Comparison of ENCODE assay signal across 1 cellular context in the genomic region with DNA sequence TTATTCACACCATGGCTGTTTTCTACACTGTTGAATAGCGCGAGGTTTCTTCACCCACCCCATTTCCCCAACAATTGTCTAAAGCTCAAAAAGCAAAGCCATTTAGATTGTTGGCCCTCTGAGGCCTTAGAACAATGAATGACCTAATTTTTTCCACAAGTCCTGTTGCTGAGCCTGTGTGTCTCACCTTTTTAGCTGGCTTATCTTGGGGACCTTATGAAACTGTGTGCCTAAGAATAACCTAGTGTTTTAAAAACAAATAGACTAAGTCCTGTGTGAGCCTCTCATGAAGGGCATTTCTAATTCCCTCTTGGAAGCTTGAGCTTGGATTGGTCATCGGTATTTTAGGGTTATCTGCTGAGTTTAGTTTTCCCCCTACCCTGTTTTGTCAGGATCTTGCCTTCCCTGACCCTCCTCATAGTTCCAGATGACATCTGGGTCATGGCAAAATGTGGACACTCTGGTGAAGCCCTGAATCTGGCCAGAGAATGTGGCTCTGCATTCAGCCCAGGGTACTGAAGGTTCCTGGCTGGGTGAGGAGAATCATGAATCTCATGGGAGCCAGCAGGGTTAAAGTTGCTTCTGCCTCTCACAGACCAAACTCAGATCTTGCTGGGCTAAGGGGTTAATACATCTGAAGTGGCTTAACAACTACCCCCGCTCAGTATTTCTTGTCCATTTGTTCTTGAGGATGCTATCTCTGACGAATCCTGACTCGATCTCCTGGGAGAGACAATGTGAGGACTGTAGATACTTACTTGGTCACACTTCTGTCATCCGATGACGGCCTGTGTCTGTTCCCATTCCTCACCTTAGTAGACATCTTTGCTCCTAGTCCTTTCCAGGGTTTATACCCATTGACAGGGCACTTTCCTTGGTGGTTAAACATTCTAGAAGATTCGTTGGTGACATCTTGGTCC.
TF ChIP-seq lines count a peak whose summit lies in the region.

No MANE protein-coding gene starts in this region.

TF ChIP-seq in HepG2, 621 proteins besides CTCF, POLR2A, EP300 and RAD21 (continued from another document and continues in another):
- TF ChIP-seq REXO4 (CRISPR knock-in tag; IDR thresholded peaks at IDR 0.05; ENCODE audit: borderline replicate concordance): no peak
- 0 out of 2 replicates have a peak, but pooled peaks have one; percentile 36 for TF ChIP-seq IRX3 (CRISPR knock-in tag; IDR thresholded peaks at IDR 0.05; ENCODE audit: borderline replicate concordance, low read depth)
- TF ChIP-seq MXD4 (CRISPR knock-in tag; IDR thresholded peaks at IDR 0.05): no peak
- no peak for TF ChIP-seq ZNF17 (CRISPR knock-in tag; IDR thresholded peaks at IDR 0.05)
- no peak for TF ChIP-seq SP5 (CRISPR knock-in tag; IDR thresholded peaks at IDR 0.05; ENCODE audit: borderline replicate concordance, low read depth)
- TF ChIP-seq, protein P1, sequence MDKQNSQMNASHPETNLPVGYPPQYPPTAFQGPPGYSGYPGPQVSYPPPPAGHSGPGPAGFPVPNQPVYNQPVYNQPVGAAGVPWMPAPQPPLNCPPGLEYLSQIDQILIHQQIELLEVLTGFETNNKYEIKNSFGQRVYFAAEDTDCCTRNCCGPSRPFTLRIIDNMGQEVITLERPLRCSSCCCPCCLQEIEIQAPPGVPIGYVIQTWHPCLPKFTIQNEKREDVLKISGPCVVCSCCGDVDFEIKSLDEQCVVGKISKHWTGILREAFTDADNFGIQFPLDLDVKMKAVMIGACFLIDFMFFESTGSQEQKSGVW (CRISPR knock-in tag; IDR thresholded peaks at IDR 0.05; ENCODE audit: borderline replicate concordance): no peak
- 0 out of 2 replicates have a peak, but pooled peaks have one; percentile 17 for TF ChIP-seq SIX4 (CRISPR knock-in tag; IDR thresholded peaks at IDR 0.05)
- TF ChIP-seq ZNF331 (CRISPR knock-in tag; IDR thresholded peaks at IDR 0.05): peak; percentile 58; the same call in 1 of the 2 replicates
- TF ChIP-seq ZNF550 (CRISPR knock-in tag; IDR thresholded peaks at IDR 0.05; ENCODE audit: borderline replicate concordance): no peak
- no peak for TF ChIP-seq FOSL1 (CRISPR knock-in tag; IDR thresholded peaks at IDR 0.05; ENCODE audit: borderline replicate concordance)
- TF ChIP-seq ELF4 (CRISPR knock-in tag; IDR thresholded peaks at IDR 0.05; ENCODE audit: borderline replicate concordance): no peak
- peak; percentile 57 for TF ChIP-seq HDAC1 (CRISPR knock-in tag; IDR thresholded peaks at IDR 0.05)
- TF ChIP-seq FOXK2 (IDR thresholded peaks at IDR 0.05): no peak
- 0 out of 2 replicates have a peak, but pooled peaks have one; percentile 14 for TF ChIP-seq ZSCAN31 (CRISPR knock-in tag; IDR thresholded peaks at IDR 0.05; ENCODE audit: low read depth)
- TF ChIP-seq BATF2 (CRISPR knock-in tag; IDR thresholded peaks at IDR 0.05): no peak
- TF ChIP-seq ZNF615 (CRISPR knock-in tag; IDR thresholded peaks at IDR 0.05; ENCODE audit: borderline replicate concordance): no peak
- TF ChIP-seq NFYB (CRISPR knock-in tag; IDR thresholded peaks at IDR 0.05): no peak
- peak; percentile 65 for TF ChIP-seq ZGPAT (CRISPR knock-in tag; IDR thresholded peaks at IDR 0.05)
- TF ChIP-seq, protein P2, sequence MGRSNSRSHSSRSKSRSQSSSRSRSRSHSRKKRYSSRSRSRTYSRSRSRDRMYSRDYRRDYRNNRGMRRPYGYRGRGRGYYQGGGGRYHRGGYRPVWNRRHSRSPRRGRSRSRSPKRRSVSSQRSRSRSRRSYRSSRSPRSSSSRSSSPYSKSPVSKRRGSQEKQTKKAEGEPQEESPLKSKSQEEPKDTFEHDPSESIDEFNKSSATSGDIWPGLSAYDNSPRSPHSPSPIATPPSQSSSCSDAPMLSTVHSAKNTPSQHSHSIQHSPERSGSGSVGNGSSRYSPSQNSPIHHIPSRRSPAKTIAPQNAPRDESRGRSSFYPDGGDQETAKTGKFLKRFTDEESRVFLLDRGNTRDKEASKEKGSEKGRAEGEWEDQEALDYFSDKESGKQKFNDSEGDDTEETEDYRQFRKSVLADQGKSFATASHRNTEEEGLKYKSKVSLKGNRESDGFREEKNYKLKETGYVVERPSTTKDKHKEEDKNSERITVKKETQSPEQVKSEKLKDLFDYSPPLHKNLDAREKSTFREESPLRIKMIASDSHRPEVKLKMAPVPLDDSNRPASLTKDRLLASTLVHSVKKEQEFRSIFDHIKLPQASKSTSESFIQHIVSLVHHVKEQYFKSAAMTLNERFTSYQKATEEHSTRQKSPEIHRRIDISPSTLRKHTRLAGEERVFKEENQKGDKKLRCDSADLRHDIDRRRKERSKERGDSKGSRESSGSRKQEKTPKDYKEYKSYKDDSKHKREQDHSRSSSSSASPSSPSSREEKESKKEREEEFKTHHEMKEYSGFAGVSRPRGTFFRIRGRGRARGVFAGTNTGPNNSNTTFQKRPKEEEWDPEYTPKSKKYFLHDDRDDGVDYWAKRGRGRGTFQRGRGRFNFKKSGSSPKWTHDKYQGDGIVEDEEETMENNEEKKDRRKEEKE (IDR thresholded peaks at IDR 0.05): no peak
- TF ChIP-seq KMT2A (CRISPR knock-in tag; IDR thresholded peaks at IDR 0.05): peak; percentile 38; the same call in 1 of the 2 replicates
- TF ChIP-seq RBFOX2 (IDR thresholded peaks at IDR 0.05; ENCODE audit: low read depth, low read length): no peak
- TF ChIP-seq ZKSCAN8 (CRISPR knock-in tag; IDR thresholded peaks at IDR 0.05; ENCODE audit: borderline replicate concordance): peak; percentile 40; the same call in 1 of the 2 replicates
- TF ChIP-seq RFXANK (CRISPR knock-in tag; IDR thresholded peaks at IDR 0.05): no peak
- no peak for TF ChIP-seq NFIB (CRISPR knock-in tag; IDR thresholded peaks at IDR 0.05; ENCODE audit: borderline replicate concordance)
- no peak for TF ChIP-seq THYN1 (CRISPR knock-in tag; IDR thresholded peaks at IDR 0.05; ENCODE audit: borderline replicate concordance, low read depth)
- TF ChIP-seq, protein P3, sequence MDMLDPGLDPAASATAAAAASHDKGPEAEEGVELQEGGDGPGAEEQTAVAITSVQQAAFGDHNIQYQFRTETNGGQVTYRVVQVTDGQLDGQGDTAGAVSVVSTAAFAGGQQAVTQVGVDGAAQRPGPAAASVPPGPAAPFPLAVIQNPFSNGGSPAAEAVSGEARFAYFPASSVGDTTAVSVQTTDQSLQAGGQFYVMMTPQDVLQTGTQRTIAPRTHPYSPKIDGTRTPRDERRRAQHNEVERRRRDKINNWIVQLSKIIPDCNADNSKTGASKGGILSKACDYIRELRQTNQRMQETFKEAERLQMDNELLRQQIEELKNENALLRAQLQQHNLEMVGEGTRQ (IDR thresholded peaks at IDR 0.05; ENCODE audit: low read depth, low read length): no peak
- TF ChIP-seq, protein P3 (CRISPR knock-in tag; IDR thresholded peaks at IDR 0.05; ENCODE audit: borderline replicate concordance): no peak
- no peak for TF ChIP-seq ZMAT3 (CRISPR knock-in tag; conservative IDR thresholded peaks at IDR 0.05)
- no peak for TF ChIP-seq HNRNPL (IDR thresholded peaks at IDR 0.05; ENCODE audit: low read depth, low read length)
- no peak for TF ChIP-seq HNF4G (IDR thresholded peaks at IDR 0.05; ENCODE audit: borderline replicate concordance, low read depth, low read length)
- TF ChIP-seq HNF4G (CRISPR knock-in tag; IDR thresholded peaks at IDR 0.05; ENCODE audit: borderline replicate concordance, low read depth): 0 out of 2 replicates have a peak, but pooled peaks have one; percentile 17
- TF ChIP-seq ZNF547 (CRISPR knock-in tag; IDR thresholded peaks at IDR 0.05): peak; percentile 76; the same call in 1 of the 2 replicates
- TF ChIP-seq FOXC1 (CRISPR knock-in tag; IDR thresholded peaks at IDR 0.05; ENCODE audit: borderline replicate concordance): peak; percentile 48; the same call in 1 of the 2 replicates
- no peak for TF ChIP-seq ZNF335 (CRISPR knock-in tag; IDR thresholded peaks at IDR 0.05)
- TF ChIP-seq ZNF605 (CRISPR knock-in tag; IDR thresholded peaks at IDR 0.05): no peak
- TF ChIP-seq PAWR (CRISPR knock-in tag; IDR thresholded peaks at IDR 0.05; ENCODE audit: borderline replicate concordance): no peak
- TF ChIP-seq KLF6 (CRISPR knock-in tag; IDR thresholded peaks at IDR 0.05): no peak
- 0 out of 2 replicates have a peak, but pooled peaks have one; percentile 56 for TF ChIP-seq REPIN1 (CRISPR knock-in tag; IDR thresholded peaks at IDR 0.05; ENCODE audit: borderline replicate concordance, low read depth)
- peak; percentile 20; the same call in 1 of the 2 replicates for TF ChIP-seq ZFY (CRISPR knock-in tag; IDR thresholded peaks at IDR 0.05)
- no peak for TF ChIP-seq ZNF557 (CRISPR knock-in tag; IDR thresholded peaks at IDR 0.05)
- peak; percentile 76; the same call in 1 of the 2 replicates for TF ChIP-seq RCOR2 (CRISPR knock-in tag; IDR thresholded peaks at IDR 0.05)
- peak; percentile 24; the same call in 1 of the 2 replicates for TF ChIP-seq ETV5 (CRISPR knock-in tag; IDR thresholded peaks at IDR 0.05; ENCODE audit: borderline replicate concordance)
- TF ChIP-seq ZNF121 (CRISPR knock-in tag; IDR thresholded peaks at IDR 0.05): no peak
- TF ChIP-seq TBX2 (CRISPR knock-in tag; IDR thresholded peaks at IDR 0.05; ENCODE audit: borderline replicate concordance): peak; percentile 98
- no peak for TF ChIP-seq PBX3 (CRISPR knock-in tag; IDR thresholded peaks at IDR 0.05; ENCODE audit: borderline replicate concordance)
- no peak for TF ChIP-seq ZNF124 (CRISPR knock-in tag; IDR thresholded peaks at IDR 0.05)
- TF ChIP-seq, protein P4, sequence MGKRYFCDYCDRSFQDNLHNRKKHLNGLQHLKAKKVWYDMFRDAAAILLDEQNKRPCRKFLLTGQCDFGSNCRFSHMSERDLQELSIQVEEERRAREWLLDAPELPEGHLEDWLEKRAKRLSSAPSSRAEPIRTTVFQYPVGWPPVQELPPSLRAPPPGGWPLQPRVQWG (CRISPR knock-in tag; IDR thresholded peaks at IDR 0.05; ENCODE audit: borderline replicate concordance, low read depth): no peak
- TF ChIP-seq SMYD3 (CRISPR knock-in tag; IDR thresholded peaks at IDR 0.05): peak; percentile 78; the same call in 1 of the 2 replicates
- no peak for TF ChIP-seq ZNF761 (CRISPR knock-in tag; conservative IDR thresholded peaks at IDR 0.05)
- TF ChIP-seq ZMYM4 (CRISPR knock-in tag; IDR thresholded peaks at IDR 0.05): peak; percentile 69
- TF ChIP-seq ISL2 (CRISPR knock-in tag; IDR thresholded peaks at IDR 0.05): peak; percentile 91
- no peak for TF ChIP-seq RNF219 (CRISPR knock-in tag; IDR thresholded peaks at IDR 0.05)
- TF ChIP-seq, protein P5, sequence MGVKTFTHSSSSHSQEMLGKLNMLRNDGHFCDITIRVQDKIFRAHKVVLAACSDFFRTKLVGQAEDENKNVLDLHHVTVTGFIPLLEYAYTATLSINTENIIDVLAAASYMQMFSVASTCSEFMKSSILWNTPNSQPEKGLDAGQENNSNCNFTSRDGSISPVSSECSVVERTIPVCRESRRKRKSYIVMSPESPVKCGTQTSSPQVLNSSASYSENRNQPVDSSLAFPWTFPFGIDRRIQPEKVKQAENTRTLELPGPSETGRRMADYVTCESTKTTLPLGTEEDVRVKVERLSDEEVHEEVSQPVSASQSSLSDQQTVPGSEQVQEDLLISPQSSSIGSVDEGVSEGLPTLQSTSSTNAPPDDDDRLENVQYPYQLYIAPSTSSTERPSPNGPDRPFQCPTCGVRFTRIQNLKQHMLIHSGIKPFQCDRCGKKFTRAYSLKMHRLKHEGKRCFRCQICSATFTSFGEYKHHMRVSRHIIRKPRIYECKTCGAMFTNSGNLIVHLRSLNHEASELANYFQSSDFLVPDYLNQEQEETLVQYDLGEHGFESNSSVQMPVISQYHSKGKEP (CRISPR knock-in tag; IDR thresholded peaks at IDR 0.05): no peak
- TF ChIP-seq KLF15 (CRISPR knock-in tag; IDR thresholded peaks at IDR 0.05; ENCODE audit: borderline replicate concordance): no peak
- TF ChIP-seq HMG20A (CRISPR knock-in tag; IDR thresholded peaks at IDR 0.05; ENCODE audit: borderline replicate concordance): peak; percentile 59; the same call in 1 of the 2 replicates
